Comparison of ENCODE assay signal across 8 cellular contexts in genomic region chr2:180006781-180007579, GRCh38. TPM values are rescaled to one million over a fixed set of nuclear protein-coding genes. Genes with fewer than 3 reads are reported as not detected.
A peak's percentile ranks its signal among the peaks of the same experiment; 100 is the strongest.
DNase-seq lines count a peak whose midpoint lies in the region; ATAC-seq and TF ChIP-seq lines count a peak whose summit lies in the region.

CWC22 (minus strand) TSS chr2:180007297; CDS start chr2:179993341, 13,956 bp downstream.

- H3K9me3 ChIP-seq in hepatocyte (ENCODE audit: low read depth) = no peaks in the 10 kb centered on the region

- DNase-seq in NCI-H2081 (lab: John Stamatoyannopoulos, UW) (peak; percentile 87 to 94), T1000 (lab: John Stamatoyannopoulos, UW) (peak; percentile 62), astrocyte of the hippocampus (ENCODE audit: low read depth, low spot score) (peak; percentile 95), hepatocyte (ENCODE audit: low spot score) (peak; percentile 92), renal cortical epithelial cell (ENCODE audit: low read depth) (peak; percentile 89), cortex of kidney (lab: John Stamatoyannopoulos, UW) (no peak)

- peaks cover 45% of the 10 kb centered on the region for H3K79me2 ChIP-seq in hepatocyte

- H4K20me1 ChIP-seq in hepatocyte (ENCODE audit: insufficient read depth, poor library complexity, severe bottlenecking) = no peaks in the 10 kb centered on the region

- no peak for TF ChIP-seq CTCF in hepatocyte (IDR thresholded peaks at IDR 0.05; ENCODE audit: poor library complexity)

- H3K4me3 ChIP-seq in hepatocyte = peak within 1 kb of the TSS; percentile 55

- WGBS in hepatocyte (ENCODE audit: low lambda C conversion rate, missing lambda C conversion rate) = 1% methylated on average over 43 of the region's 46 CpGs

- peak within 1 kb of the TSS; percentile 78 for H3K4me2 ChIP-seq in hepatocyte

- no peaks in the 10 kb centered on the region for H3K4me1 ChIP-seq in hepatocyte (ENCODE audit: insufficient read depth)

- no peaks in the 10 kb centered on the region for H3K36me3 ChIP-seq in hepatocyte (replicated peaks; ENCODE audit: insufficient read depth, low read depth)

- ATAC-seq in GM18508 (IDR thresholded peaks at IDR 0.05; ENCODE audit: insufficient read depth, unreplicated experiment) = peak; percentile 95
- peak; percentile 99 for ATAC-seq in HG03025 (IDR thresholded peaks at IDR 0.05; ENCODE audit: low FRiP score, unreplicated experiment)

- no peaks in the 10 kb centered on the region for H3K27me3 ChIP-seq in hepatocyte

- H2AFZ ChIP-seq in hepatocyte = peak within 1 kb of the TSS; percentile 65

- H3K9me2 ChIP-seq in hepatocyte (replicated peaks; ENCODE audit: insufficient read depth) = no peaks in the 10 kb centered on the region

- H3K27ac ChIP-seq in hepatocyte = peak within 1 kb of the TSS; percentile 94

RNA-seq across cellular contexts. Expression of gene CWC22, which starts in this region (rescaled TPM):
- total RNA-seq in hepatocyte (17.6 and 19.3 TPM in 2 replicates), renal cortical epithelial cell (12.0 and 25.9 TPM in 2 replicates)
- polyA plus RNA-seq in hepatocyte = 14.6 and 15.7 TPM in 2 replicates
